Comparison of ENCODE assay signal across 9 cellular contexts in the genomic region with DNA sequence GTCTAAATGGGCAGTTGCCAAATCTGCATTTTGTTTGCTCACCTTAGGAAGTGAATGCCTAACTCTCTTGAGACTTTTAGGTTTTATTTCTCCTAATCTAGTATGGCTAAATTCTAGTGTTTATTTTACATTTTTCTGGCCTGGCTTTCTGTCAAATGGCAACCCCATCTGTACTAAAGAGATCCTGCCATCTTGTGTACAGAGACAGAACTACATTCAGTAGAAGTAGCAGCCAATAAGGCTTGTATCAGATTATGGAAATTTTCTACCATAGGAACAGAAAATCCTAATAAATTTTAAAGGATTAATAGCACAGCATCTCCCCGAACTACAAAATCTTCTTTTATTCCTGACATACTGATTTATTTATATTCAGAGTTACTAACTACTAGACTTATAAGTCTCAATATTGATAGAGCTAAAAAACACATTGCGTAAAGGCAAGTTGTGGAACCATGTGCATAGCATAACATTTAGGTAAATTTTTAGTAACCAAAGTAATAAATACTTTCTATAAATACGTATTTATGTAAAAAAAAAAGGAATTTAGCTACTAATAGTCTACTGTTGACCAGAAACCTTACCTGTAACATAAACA. TPM values are rescaled to one million over a fixed set of nuclear protein-coding genes. Genes with fewer than 3 reads are reported as not detected.
DNase-seq lines count a peak whose midpoint lies in the region; ATAC-seq and TF ChIP-seq lines count a peak whose summit lies in the region.
"Had no signal": no experiment of that assay in that cellular context is flagged by ENCODE, and none has a peak within 500 bp of the region (broad histone marks: within the 10 kb centered on the region; RNA-seq: fewer than 3 reads in every experiment).

No MANE protein-coding gene starts in this region.

- H3K4me2 ChIP-seq in GM23338, result no peak overlapping the region
- no peak overlapping the region for H3K4me2 ChIP-seq in Karpas-422 (ENCODE audit: low read depth, low read length, poor library complexity, severe bottlenecking)
- H3K4me2 ChIP-seq: BLaER1 had no signal

- ATAC-seq in GM23338 (peak; percentile 36; the same call in 1 of the 3 replicates), foreskin keratinocyte (peak; percentile 78)

- no peaks in the 10 kb centered on the region for H3K36me3 Mint-ChIP-seq in GM23338 (ENCODE audit: low read depth)

- H3K9me3 Mint-ChIP-seq in GM23338, result no peaks in the 10 kb centered on the region

- peak; percentile 75 to 83 for TF ChIP-seq CTCF in GM23338 (conservative IDR thresholded peaks at IDR 0.05; ENCODE audit: low read depth in 2 of 2)
- TF ChIP-seq CTCF in foreskin keratinocyte (conservative IDR thresholded peaks at IDR 0.05), result peak; percentile 83

- H3K79me2 ChIP-seq in GM23338 (replicated peaks; ENCODE audit: insufficient read depth) (no peaks in the 10 kb centered on the region), Karpas-422 (ENCODE audit: low read length) (no peaks in the 10 kb centered on the region)

- H3K27ac Mint-ChIP-seq in GM23338, result no peak overlapping the region

- no peak overlapping the region for H3K9ac ChIP-seq in Karpas-422 (ENCODE audit: low read length)
- H3K9ac ChIP-seq: BLaER1 had no signal

- H3F3A ChIP-seq in GM23338 (replicated peaks; ENCODE audit: low read depth), result no peaks in the 10 kb centered on the region

- H3K4me1 ChIP-seq in GM23338 (ENCODE audit: insufficient read depth) (peaks cover 24% of the 10 kb centered on the region), Karpas-422 (ENCODE audit: low read length) (no peaks in the 10 kb centered on the region), foreskin keratinocyte (no peaks in the 10 kb centered on the region)
- H3K4me1 ChIP-seq: BLaER1 had no signal

- H3K4me3 ChIP-seq in GM23338 (no peak overlapping the region), Karpas-422 (ENCODE audit: low read length) (no peak overlapping the region)
- H3K4me3 ChIP-seq: BLaER1 had no signal

- H4K20me1 ChIP-seq in GM23338 (replicated peaks; ENCODE audit: insufficient read depth) (no peaks in the 10 kb centered on the region), Karpas-422 (ENCODE audit: insufficient read depth, low read depth, low read length) (no peaks in the 10 kb centered on the region)
- H4K20me1 ChIP-seq: BLaER1 had no signal

- no peaks in the 10 kb centered on the region for H3K27me3 ChIP-seq in GM23338 (ENCODE audit: insufficient read depth)
- H3K27me3 ChIP-seq in Karpas-422 (ENCODE audit: low read length), result no peaks in the 10 kb centered on the region
- H3K27me3 ChIP-seq in foreskin keratinocyte, result no peaks in the 10 kb centered on the region
- H3K27me3 ChIP-seq: BLaER1 had no signal

- H3K9me2 ChIP-seq in GM23338 (ENCODE audit: insufficient read depth) (no peaks in the 10 kb centered on the region), Karpas-422 (replicated peaks; ENCODE audit: insufficient read depth, low read length) (no peaks in the 10 kb centered on the region)

- no peak overlapping the region for H3K4me3 Mint-ChIP-seq in GM23338

- H3K36me3 ChIP-seq in GM23338 (ENCODE audit: insufficient read depth) (no peaks in the 10 kb centered on the region), Karpas-422 (ENCODE audit: insufficient read depth, low read length) (no peaks in the 10 kb centered on the region)
- H3K36me3 ChIP-seq: BLaER1 had no signal

- H2AFZ ChIP-seq in GM23338 (no peak overlapping the region), Karpas-422 (ENCODE audit: low read length) (no peak overlapping the region)

- DNase-seq in DMS153 treated with DMSO at 0.1 percent for 48 hours (lab: John Stamatoyannopoulos, UW; ENCODE audit: unreplicated experiment), result peak; percentile 16
- DNase-seq in DMS153 (lab: John Stamatoyannopoulos, UW), result no peak
- peak; percentile 64 for DNase-seq in GM23338 (ENCODE audit: low spot score)
- peak; percentile 81 for DNase-seq in Karpas-422
- DNase-seq in SKM-1 (lab: John Stamatoyannopoulos, UW; ENCODE audit: unreplicated experiment), result peak; percentile 15
- peak; percentile 12 to 40 for DNase-seq in foreskin keratinocyte
- DNase-seq in retina, result peak; percentile 50
- no peak for DNase-seq in KG1 (lab: John Stamatoyannopoulos, UW)

- peaks cover 2% of the 10 kb centered on the region for H3K27me3 Mint-ChIP-seq in GM23338 (ENCODE audit: insufficient read depth, low read depth, poor library complexity)

- no peaks in the 10 kb centered on the region for H3K9me3 ChIP-seq in Karpas-422 (ENCODE audit: low read length)
- H3K9me3 ChIP-seq: BLaER1 had no signal

- H3K4me1 Mint-ChIP-seq in GM23338, result peaks cover 27% of the 10 kb centered on the region; the same call in 2 of the 3 replicates

- H3K27ac ChIP-seq in GM23338 (ENCODE audit: low read depth) (no peak overlapping the region), Karpas-422 (ENCODE audit: low read length) (no peak overlapping the region), foreskin keratinocyte (no peak overlapping the region)
- H3K27ac ChIP-seq: BLaER1 had no signal

TF ChIP-seq in GM23338, 12 proteins besides CTCF, POLR2A, EP300 and RAD21 (continues in another document):
- TF ChIP-seq POLR2AphosphoS5 (IDR thresholded peaks at IDR 0.05; ENCODE audit: low read depth) (no peak), NANOG (IDR thresholded peaks at IDR 0.05; ENCODE audit: borderline replicate concordance) (no peak), ZNF331 (CRISPR knock-in tag; IDR thresholded peaks at IDR 0.05; ENCODE audit: low read depth) (no peak)
- TF ChIP-seq, protein P1, sequence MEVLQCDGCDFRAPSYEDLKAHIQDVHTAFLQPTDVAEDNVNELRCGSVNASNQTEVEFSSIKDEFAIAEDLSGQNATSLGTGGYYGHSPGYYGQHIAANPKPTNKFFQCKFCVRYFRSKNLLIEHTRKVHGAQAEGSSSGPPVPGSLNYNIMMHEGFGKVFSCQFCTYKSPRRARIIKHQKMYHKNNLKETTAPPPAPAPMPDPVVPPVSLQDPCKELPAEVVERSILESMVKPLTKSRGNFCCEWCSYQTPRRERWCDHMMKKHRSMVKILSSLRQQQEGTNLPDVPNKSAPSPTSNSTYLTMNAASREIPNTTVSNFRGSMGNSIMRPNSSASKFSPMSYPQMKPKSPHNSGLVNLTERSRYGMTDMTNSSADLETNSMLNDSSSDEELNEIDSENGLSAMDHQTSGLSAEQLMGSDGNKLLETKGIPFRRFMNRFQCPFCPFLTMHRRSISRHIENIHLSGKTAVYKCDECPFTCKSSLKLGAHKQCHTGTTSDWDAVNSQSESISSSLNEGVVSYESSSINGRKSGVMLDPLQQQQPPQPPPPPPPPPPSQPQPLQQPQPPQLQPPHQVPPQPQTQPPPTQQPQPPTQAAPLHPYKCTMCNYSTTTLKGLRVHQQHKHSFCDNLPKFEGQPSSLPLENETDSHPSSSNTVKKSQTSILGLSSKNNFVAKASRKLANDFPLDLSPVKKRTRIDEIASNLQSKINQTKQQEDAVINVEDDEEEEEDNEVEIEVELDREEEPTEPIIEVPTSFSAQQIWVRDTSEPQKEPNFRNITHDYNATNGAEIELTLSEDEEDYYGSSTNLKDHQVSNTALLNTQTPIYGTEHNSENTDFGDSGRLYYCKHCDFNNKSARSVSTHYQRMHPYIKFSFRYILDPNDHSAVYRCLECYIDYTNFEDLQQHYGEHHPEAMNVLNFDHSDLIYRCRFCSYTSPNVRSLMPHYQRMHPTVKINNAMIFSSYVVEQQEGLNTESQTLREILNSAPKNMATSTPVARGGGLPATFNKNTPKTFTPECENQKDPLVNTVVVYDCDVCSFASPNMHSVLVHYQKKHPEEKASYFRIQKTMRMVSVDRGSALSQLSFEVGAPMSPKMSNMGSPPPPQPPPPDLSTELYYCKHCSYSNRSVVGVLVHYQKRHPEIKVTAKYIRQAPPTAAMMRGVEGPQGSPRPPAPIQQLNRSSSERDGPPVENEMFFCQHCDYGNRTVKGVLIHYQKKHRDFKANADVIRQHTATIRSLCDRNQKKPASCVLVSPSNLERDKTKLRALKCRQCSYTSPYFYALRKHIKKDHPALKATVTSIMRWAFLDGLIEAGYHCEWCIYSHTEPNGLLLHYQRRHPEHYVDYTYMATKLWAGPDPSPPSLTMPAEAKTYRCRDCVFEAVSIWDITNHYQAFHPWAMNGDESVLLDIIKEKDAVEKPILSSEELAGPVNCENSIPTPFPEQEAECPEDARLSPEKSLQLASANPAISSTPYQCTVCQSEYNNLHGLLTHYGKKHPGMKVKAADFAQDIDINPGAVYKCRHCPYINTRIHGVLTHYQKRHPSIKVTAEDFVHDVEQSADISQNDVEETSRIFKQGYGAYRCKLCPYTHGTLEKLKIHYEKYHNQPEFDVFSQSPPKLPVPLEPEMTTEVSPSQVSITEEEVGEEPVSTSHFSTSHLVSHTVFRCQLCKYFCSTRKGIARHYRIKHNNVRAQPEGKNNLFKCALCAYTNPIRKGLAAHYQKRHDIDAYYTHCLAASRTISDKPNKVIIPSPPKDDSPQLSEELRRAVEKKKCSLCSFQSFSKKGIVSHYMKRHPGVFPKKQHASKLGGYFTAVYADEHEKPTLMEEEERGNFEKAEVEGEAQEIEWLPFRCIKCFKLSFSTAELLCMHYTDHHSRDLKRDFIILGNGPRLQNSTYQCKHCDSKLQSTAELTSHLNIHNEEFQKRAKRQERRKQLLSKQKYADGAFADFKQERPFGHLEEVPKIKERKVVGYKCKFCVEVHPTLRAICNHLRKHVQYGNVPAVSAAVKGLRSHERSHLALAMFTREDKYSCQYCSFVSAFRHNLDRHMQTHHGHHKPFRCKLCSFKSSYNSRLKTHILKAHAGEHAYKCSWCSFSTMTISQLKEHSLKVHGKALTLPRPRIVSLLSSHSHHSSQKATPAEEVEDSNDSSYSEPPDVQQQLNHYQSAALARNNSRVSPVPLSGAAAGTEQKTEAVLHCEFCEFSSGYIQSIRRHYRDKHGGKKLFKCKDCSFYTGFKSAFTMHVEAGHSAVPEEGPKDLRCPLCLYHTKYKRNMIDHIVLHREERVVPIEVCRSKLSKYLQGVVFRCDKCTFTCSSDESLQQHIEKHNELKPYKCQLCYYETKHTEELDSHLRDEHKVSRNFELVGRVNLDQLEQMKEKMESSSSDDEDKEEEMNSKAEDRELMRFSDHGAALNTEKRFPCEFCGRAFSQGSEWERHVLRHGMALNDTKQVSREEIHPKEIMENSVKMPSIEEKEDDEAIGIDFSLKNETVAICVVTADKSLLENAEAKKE (CRISPR knock-in tag; IDR thresholded peaks at IDR 0.05), result no peak
- TF ChIP-seq, protein P2, sequence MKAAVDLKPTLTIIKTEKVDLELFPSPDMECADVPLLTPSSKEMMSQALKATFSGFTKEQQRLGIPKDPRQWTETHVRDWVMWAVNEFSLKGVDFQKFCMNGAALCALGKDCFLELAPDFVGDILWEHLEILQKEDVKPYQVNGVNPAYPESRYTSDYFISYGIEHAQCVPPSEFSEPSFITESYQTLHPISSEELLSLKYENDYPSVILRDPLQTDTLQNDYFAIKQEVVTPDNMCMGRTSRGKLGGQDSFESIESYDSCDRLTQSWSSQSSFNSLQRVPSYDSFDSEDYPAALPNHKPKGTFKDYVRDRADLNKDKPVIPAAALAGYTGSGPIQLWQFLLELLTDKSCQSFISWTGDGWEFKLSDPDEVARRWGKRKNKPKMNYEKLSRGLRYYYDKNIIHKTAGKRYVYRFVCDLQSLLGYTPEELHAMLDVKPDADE (IDR thresholded peaks at IDR 0.05), result no peak

RNA-seq across cellular contexts. Expression of a gene that starts 45.5 kb away (rescaled TPM):
- 1.7 and 2.8 TPM in 2 replicates for total RNA-seq in GM23338 (2014; rRNA removed; shearing (Covaris generic))
- polyA plus RNA-seq in GM23338 (2016; fragmentation: Nextera tagmentation; extraction: Ambion mirVana), result 0.75 and 1.3 TPM in 2 replicates
- not detected in 2 replicates for total RNA-seq in Karpas-422 (2014; rRNA removed; shearing (Covaris generic); ENCODE audit: low replicate concordance)
- 2.6 and 3.1 TPM in 2 replicates for total RNA-seq in foreskin keratinocyte
- polyA plus RNA-seq in foreskin keratinocyte, result 0.87 and 1.3 TPM in 2 replicates

Comparison
In these comparisons a context has a peak if more than half of its experiments do, and no peak if none do; other contexts are left out.
1. DNase-seq: peak in DMS153 treated with DMSO at 0.1 percent for 48 hours (single experiment), GM23338 (single experiment), Karpas-422 (single experiment), SKM-1 (single experiment), foreskin keratinocyte (2 of 2) and retina (single experiment); none in DMS153 (single experiment) and KG1 (single experiment).